8 cellular contexts compared by ENCODE assay signal in genomic region chr6:144215402-144215931, GRCh38.
A peak's percentile ranks its signal among the peaks of the same experiment; 100 is the strongest.
DNase-seq lines count a peak whose midpoint lies in the region; ATAC-seq and TF ChIP-seq lines count a peak whose summit lies in the region.

No MANE protein-coding gene starts in this region.

- DNase-seq in activated effector memory CD4-positive, alpha-beta T cell treated with Interleukin-2 at 50 U/mL for 16 hours = peak; percentile 8
- DNase-seq in activated effector memory CD4-positive, alpha-beta T cell treated with anti-CD3 and anti-CD28 coated beads, Interleukin-2, amount 50 U/mL, for 16 hours = no peak
- DNase-seq in Kasumi-1 (lab: John Stamatoyannopoulos, UW) (peak; percentile 47 to 67), fibroblast of pulmonary artery (ENCODE audit: low read depth) (peak; percentile 19), nephron progenitor cell (no peak), DMS153 treated with DMSO at 0.1 percent for 48 hours (lab: John Stamatoyannopoulos, UW; ENCODE audit: unreplicated experiment) (no peak)
- DNase-seq in activated CD4-positive, alpha-beta memory T cell treated with anti-CD3 and anti-CD28 coated beads, Interleukin-2, amount 10 ng/mL, durations not matched to agents 7 days and 5 days = peak; percentile 34

- TF ChIP-seq CTCF in fibroblast of pulmonary artery (IDR thresholded peaks at IDR 0.05; ENCODE audit: low read length, missing control alignments) = no peak
- no peak for TF ChIP-seq CTCF in nephron progenitor cell (IDR thresholded peaks at IDR 0.05)

- H3K4me3 ChIP-seq in fibroblast of pulmonary artery (replicated peaks; ENCODE audit: low read depth, low read length) = peak overlapping the region; percentile 72

- H3K27me3 Mint-ChIP-seq in activated CD4-positive, alpha-beta memory T cell treated with anti-CD3 and anti-CD28 coated beads, Interleukin-2, amount 10 ng/mL, durations not matched to agents 7 days and 5 days = peaks cover 1% of the 10 kb centered on the region
- peaks cover 15% of the 10 kb centered on the region for H3K27me3 Mint-ChIP-seq in nephron progenitor cell (ENCODE audit: low read depth, poor library complexity)

- POLR2A ChIA-PET in activated CD4-positive, alpha-beta memory T cell treated with anti-CD3 and anti-CD28 coated beads, Interleukin-2, amount 10 ng/mL, durations not matched to agents 7 days and 5 days (lab: Charles Lee) = interaction anchor here (0.8 to 3.2 kb wide), 2 partner anchors 41 to 64 kb away, joined by 3 to 29 read pairs; partner anchors contain the start of gene STX11

- H3K4me1 Mint-ChIP-seq in activated CD4-positive, alpha-beta memory T cell treated with anti-CD3 and anti-CD28 coated beads, Interleukin-2, amount 10 ng/mL, durations not matched to agents 7 days and 5 days = peaks cover 38% of the 10 kb centered on the region
- H3K4me1 Mint-ChIP-seq in nephron progenitor cell = peaks cover 19% of the 10 kb centered on the region

- H3K36me3 Mint-ChIP-seq in activated CD4-positive, alpha-beta memory T cell treated with anti-CD3 and anti-CD28 coated beads, Interleukin-2, amount 10 ng/mL, durations not matched to agents 7 days and 5 days (ENCODE audit: low read depth) = peaks cover 7% of the 10 kb centered on the region
- H3K36me3 Mint-ChIP-seq in nephron progenitor cell (ENCODE audit: low read depth) = peaks cover 8% of the 10 kb centered on the region

- CTCF ChIA-PET in activated CD4-positive, alpha-beta memory T cell treated with anti-CD3 and anti-CD28 coated beads, Interleukin-2, amount 10 ng/mL, durations not matched to agents 7 days and 5 days (lab: Charles Lee) = interaction anchor here (0.9 to 1.9 kb wide), 3 partner anchors 64 to 127 kb away, joined by 3 to 5 read pairs (median 3); partner anchors contain the start of gene UTRN

- peaks cover 5% of the 10 kb centered on the region for H3K9me3 Mint-ChIP-seq in activated CD4-positive, alpha-beta memory T cell treated with anti-CD3 and anti-CD28 coated beads, Interleukin-2, amount 10 ng/mL, durations not matched to agents 7 days and 5 days
- H3K9me3 Mint-ChIP-seq in nephron progenitor cell = peaks cover 26% of the 10 kb centered on the region

- peak overlapping the region; percentile 83 for H3K4me3 Mint-ChIP-seq in activated CD4-positive, alpha-beta memory T cell treated with anti-CD3 and anti-CD28 coated beads, Interleukin-2, amount 10 ng/mL, durations not matched to agents 7 days and 5 days
- H3K4me3 Mint-ChIP-seq in nephron progenitor cell = peak overlapping the region; percentile 89

- H3K27ac Mint-ChIP-seq in activated CD4-positive, alpha-beta memory T cell treated with anti-CD3 and anti-CD28 coated beads, Interleukin-2, amount 10 ng/mL, durations not matched to agents 7 days and 5 days = peak overlapping the region; percentile 97
- H3K27ac Mint-ChIP-seq in nephron progenitor cell = peak overlapping the region; percentile 92

- no peak for ATAC-seq in HG03342 (IDR thresholded peaks at IDR 0.05; ENCODE audit: unreplicated experiment)

Comparison
In these comparisons a context has a peak if more than half of its experiments do, and no peak if none do; other contexts are left out.
1. DNase-seq: peak in activated effector memory CD4-positive, alpha-beta T cell treated with Interleukin-2 at 50 U/mL for 16 hours (single experiment), Kasumi-1 (2 of 2), activated CD4-positive, alpha-beta memory T cell treated with anti-CD3 and anti-CD28 coated beads, Interleukin-2, amount 10 ng/mL, durations not matched to agents 7 days and 5 days (single experiment) and fibroblast of pulmonary artery (single experiment); none in activated effector memory CD4-positive, alpha-beta T cell treated with anti-CD3 and anti-CD28 coated beads, Interleukin-2, amount 50 U/mL, for 16 hours (single experiment), nephron progenitor cell (single experiment) and DMS153 treated with DMSO at 0.1 percent for 48 hours (single experiment).